ENCODE assay signal across 10 cellular contexts in the genomic region with DNA sequence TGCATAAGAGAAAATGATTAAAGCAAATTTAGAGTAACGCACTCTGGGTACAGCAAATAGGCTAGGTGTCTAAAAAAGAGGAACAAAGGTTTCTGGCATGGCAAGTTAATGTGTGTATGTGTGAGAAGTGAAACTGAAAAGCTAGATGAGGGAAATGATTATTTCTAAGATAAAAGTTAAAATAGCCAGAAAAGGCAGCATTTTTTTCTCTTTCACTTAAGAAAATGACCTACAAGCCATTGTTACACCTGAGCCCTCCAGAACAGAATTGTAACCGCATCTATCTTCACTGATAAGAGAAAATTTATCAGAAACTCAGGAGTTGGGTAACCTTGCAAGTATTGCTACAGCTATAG.
DNase-seq lines count a peak whose midpoint lies in the region; ATAC-seq lines count a peak whose summit lies in the region.
"Had no signal": no experiment of that assay in that cellular context is flagged by ENCODE, and none has a peak within 500 bp of the region (broad histone marks: within the 10 kb centered on the region; RNA-seq: fewer than 3 reads in every experiment).

No MANE protein-coding gene starts in this region.

- H3K9me3 ChIP-seq in SJCRH30 (replicated peaks), result no peaks in the 10 kb centered on the region
- H3K9me3 ChIP-seq: BLaER1 treated with 17β-estradiol and CSF1 and Interleukin-3, amounts not matched to agents 10 nM and 100 nM had no signal

- no peaks in the 10 kb centered on the region for H3K27me3 ChIP-seq in SJCRH30
- H3K27me3 ChIP-seq: BLaER1 treated with 17β-estradiol and CSF1 and Interleukin-3, amounts not matched to agents 10 nM and 100 nM had no signal

- peak; percentile 39 for DNase-seq in SKM-1 (lab: John Stamatoyannopoulos, UW; ENCODE audit: unreplicated experiment)
- DNase-seq in mucosa of gallbladder (ENCODE audit: low spot score), result no peak
- DNase-seq in epidermal melanocyte (ENCODE audit: insufficient read length, low spot score), result no peak
- no peak for DNase-seq in NCI-H446 (lab: John Stamatoyannopoulos, UW)
- DNase-seq in SJCRH30, result no peak
- DNase-seq: SHP77 treated with DMSO at 0.1 percent for 48 hours had no signal

- no peaks in the 10 kb centered on the region for H3K36me3 ChIP-seq in SJCRH30
- H3K36me3 ChIP-seq: BLaER1 treated with 17β-estradiol and CSF1 and Interleukin-3, amounts not matched to agents 10 nM and 100 nM had no signal

- ATAC-seq in GM18517 (IDR thresholded peaks at IDR 0.05; ENCODE audit: unreplicated experiment), result peak; percentile 99
- peak; percentile 98 for ATAC-seq in GM21529 (IDR thresholded peaks at IDR 0.05; ENCODE audit: unreplicated experiment)
- peak; percentile 97 for ATAC-seq in HG03196 (IDR thresholded peaks at IDR 0.05; ENCODE audit: unreplicated experiment)

- no peaks in the 10 kb centered on the region for H3K4me1 ChIP-seq in SJCRH30

- H3K27ac ChIP-seq in SJCRH30, result no peak overlapping the region

- no peak overlapping the region for H3K4me3 ChIP-seq in SJCRH30
- H3K4me3 ChIP-seq: BLaER1 treated with 17β-estradiol and CSF1 and Interleukin-3, amounts not matched to agents 10 nM and 100 nM had no signal
